ENCODE assay signal across 23 cellular contexts in the genomic region with DNA sequence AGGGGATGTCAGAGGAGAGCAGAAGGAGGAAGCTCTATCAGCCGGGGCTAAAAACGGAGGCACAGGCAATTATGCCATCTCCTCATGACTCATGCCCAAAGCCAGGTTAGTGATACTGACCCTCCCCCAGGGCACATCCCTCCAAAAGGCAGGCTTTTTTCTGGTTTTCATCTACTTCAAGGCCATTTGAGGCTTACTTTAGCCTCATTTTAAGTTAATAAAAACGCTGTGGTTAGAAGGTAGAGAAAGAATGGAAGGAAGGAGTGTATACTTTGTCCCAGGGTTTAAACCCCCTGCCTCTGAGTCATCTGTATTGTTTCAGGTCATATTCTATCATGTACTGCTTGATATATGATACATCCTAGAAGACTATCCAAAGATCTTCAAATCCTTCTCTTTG.
DNase-seq lines count a peak whose midpoint lies in the region; ATAC-seq, FAIRE-seq and TF ChIP-seq lines count a peak whose summit lies in the region.
"Had no signal": no experiment of that assay in that cellular context is flagged by ENCODE, and none has a peak within 500 bp of the region (broad histone marks: within the 10 kb centered on the region; RNA-seq: fewer than 3 reads in every experiment).

No MANE protein-coding gene starts in this region.

- intact Hi-C loops in Calu3 (cut with micrococcal nuclease; ENCODE audit: unreplicated experiment), result no loop called here

- H3K9me3 Mint-ChIP-seq in Calu3 (ENCODE audit: low read depth, unreplicated experiment), result no peaks in the 10 kb centered on the region
- peaks cover 0 to 3% (median 0%) of the 10 kb centered on the region in 9 donors for H3K9me3 Mint-ChIP-seq in naive thymus-derived CD8-positive, alpha-beta T cell
- H3K9me3 Mint-ChIP-seq: CD4-positive, alpha-beta T cell had no signal

- FAIRE-seq in RCC 7860 (lab: Jason Lieb, UNC), result peak; percentile 78

- in situ Hi-C loops in KBM-7 (cut with MboI; ENCODE audit: low pct_unique_long_range_greater_than_20kb, low sequenced_read_pairs), result no loop called here

- H3K36me3 Mint-ChIP-seq in Calu3 (ENCODE audit: insufficient read depth, unreplicated experiment), result no peaks in the 10 kb centered on the region
- H3K36me3 Mint-ChIP-seq in naive thymus-derived CD8-positive, alpha-beta T cell, result peaks cover 0 to 7% (median 2%) of the 10 kb centered on the region in 3 donors

- no TSS peak for BruUV-seq in Calu3 (replicated peaks; lab: Mats Ljungman, UMichigan)

- H3K27ac Mint-ChIP-seq in Calu3 (ENCODE audit: unreplicated experiment), result no peak overlapping the region
- H3K27ac Mint-ChIP-seq in naive thymus-derived CD8-positive, alpha-beta T cell, result no peak overlapping the region
- H3K27ac Mint-ChIP-seq: activated CD4-positive, alpha-beta T cell treated with anti-CD3 and anti-CD28 coated beads, Interleukin-2, amount 10 ng/mL, durations not matched to agents 7 days and 5 days; CD4-positive, alpha-beta T cell had no signal

- CTCF ChIA-PET in Calu3 (lab: Charles Lee), result interaction anchor here (0.6 kb wide), 1 partner anchor 60 kb away, joined by 3 read pairs; no protein-coding TSS in a partner anchor

- no peak for ATAC-seq in naive thymus-derived CD8-positive, alpha-beta T cell
- ATAC-seq in GM18498 (IDR thresholded peaks at IDR 0.05; ENCODE audit: unreplicated experiment), result no peak
- ATAC-seq: left lung had no signal

- H3K4me3 Mint-ChIP-seq in Calu3 (ENCODE audit: low read depth, unreplicated experiment), result no peak overlapping the region
- H3K4me3 Mint-ChIP-seq in naive thymus-derived CD8-positive, alpha-beta T cell, result no peak overlapping the region
- H3K4me3 Mint-ChIP-seq: activated CD4-positive, alpha-beta T cell treated with anti-CD3 and anti-CD28 coated beads, Interleukin-2, amount 10 ng/mL, durations not matched to agents 7 days and 5 days; CD4-positive, alpha-beta T cell; neural crest cell had no signal

- no peaks in the 10 kb centered on the region for H3K27me3 Mint-ChIP-seq in Calu3 (ENCODE audit: unreplicated experiment)
- H3K27me3 Mint-ChIP-seq in naive thymus-derived CD8-positive, alpha-beta T cell, result no peaks in the 10 kb centered on the region
- H3K27me3 Mint-ChIP-seq: activated CD4-positive, alpha-beta T cell treated with anti-CD3 and anti-CD28 coated beads, Interleukin-2, amount 10 ng/mL, durations not matched to agents 7 days and 5 days; CD4-positive, alpha-beta T cell had no signal

- peaks cover 8% of the 10 kb centered on the region for H3K4me1 Mint-ChIP-seq in Calu3 (ENCODE audit: low read depth, unreplicated experiment)
- no peaks in the 10 kb centered on the region for H3K4me1 Mint-ChIP-seq in naive thymus-derived CD8-positive, alpha-beta T cell
- H3K4me1 Mint-ChIP-seq: activated CD4-positive, alpha-beta T cell treated with anti-CD3 and anti-CD28 coated beads, Interleukin-2, amount 10 ng/mL, durations not matched to agents 7 days and 5 days; neural crest cell had no signal

- POLR2A ChIA-PET in naive thymus-derived CD8-positive, alpha-beta T cell (lab: Charles Lee), result no interaction called here

- no peak for TF ChIP-seq CTCF in Calu3 (IDR thresholded peaks at IDR 0.05; ENCODE audit: unreplicated experiment)

- DNase-seq in Calu3 (peak; percentile 4), KBM-7 (peak; percentile 18), RCC 7860 (ENCODE audit: low spot score) (peak; percentile 14), islet precursor cell (peak; percentile 67), ecto neural progenitor cell (ENCODE audit: low spot score) (no peak), DMS153 treated with DMSO at 0.1 percent for 48 hours (lab: John Stamatoyannopoulos, UW; ENCODE audit: unreplicated experiment) (no peak)
- no peak for DNase-seq in naive thymus-derived CD8-positive, alpha-beta T cell
- DNase-seq: activated CD4-positive, alpha-beta T cell treated with anti-CD3 and anti-CD28 coated beads, Interleukin-2, amount 10 ng/mL, durations not matched to agents 7 days and 5 days; activated effector memory CD4-positive, alpha-beta T cell treated with anti-CD3 and anti-CD28 coated beads, Interleukin-2, amount 50 U/mL, for 16 hours; amygdala; caudate nucleus; CD4-positive, alpha-beta T cell; DMS153; effector CD8-positive, alpha-beta T cell; left lung; midbrain; NCI-H146; NCI-H2171; NCI-H748 treated with DMSO at 0.1 percent for 48 hours; RPMI8226; stimulated activated CD4-positive, alpha-beta T cell treated with anti-CD3 and anti-CD28 coated beads, Interleukin-4, amount 100 ng/mL, for 24 hours had no signal

Comparison
In these comparisons a context has a peak if more than half of its experiments do, and no peak if none do; other contexts are left out.
1. DNase-seq: peak in Calu3 (single experiment), KBM-7 (single experiment), RCC 7860 (single experiment) and islet precursor cell (single experiment); none in naive thymus-derived CD8-positive, alpha-beta T cell (0 of 10), ecto neural progenitor cell (single experiment) and DMS153 treated with DMSO at 0.1 percent for 48 hours (single experiment).